ENCODE assay signal across 3 cellular contexts in genomic region chr18:9766076-9766481, GRCh38.
TF ChIP-seq lines count a peak whose summit lies in the region.

No MANE protein-coding gene starts in this region.

TF ChIP-seq in GM23338, 12 proteins besides CTCF, POLR2A, EP300 and RAD21:
- no peak for TF ChIP-seq EZH2 (IDR thresholded peaks at IDR 0.05; ENCODE audit: low read depth, unreplicated experiment)
- TF ChIP-seq ZNF114 (CRISPR knock-in tag; IDR thresholded peaks at IDR 0.05), result no peak
- TF ChIP-seq NANOG (IDR thresholded peaks at IDR 0.05; ENCODE audit: borderline replicate concordance), result no peak
- TF ChIP-seq ZNF331 (CRISPR knock-in tag; IDR thresholded peaks at IDR 0.05; ENCODE audit: low read depth), result no peak
TF ChIP-seq in GM23338: peak in this region for 0.

TF ChIP-seq in WTC11, 78 proteins besides CTCF, POLR2A, EP300 and RAD21:
- TF ChIP-seq JAZF1 (CRISPR knock-in tag; IDR thresholded peaks at IDR 0.05) (no peak), PRDM15 (CRISPR knock-in tag; IDR thresholded peaks at IDR 0.05) (peak; percentile 81)

TF ChIP-seq in HepG2, 621 proteins besides CTCF, POLR2A, EP300 and RAD21:
- TF ChIP-seq KDM5B (CRISPR knock-in tag; IDR thresholded peaks at IDR 0.05; ENCODE audit: borderline replicate concordance), result no peak
- TF ChIP-seq PRDM15 (CRISPR knock-in tag; IDR thresholded peaks at IDR 0.05), result peak; percentile 60; the same call in 1 of the 2 replicates
- no peak for TF ChIP-seq ZNF18 (CRISPR knock-in tag; IDR thresholded peaks at IDR 0.05; ENCODE audit: insufficient replicate concordance)
- no peak for TF ChIP-seq PHF5A (CRISPR knock-in tag; IDR thresholded peaks at IDR 0.05; ENCODE audit: low read depth, unreplicated experiment)
- TF ChIP-seq ZFYVE20 (CRISPR knock-in tag; IDR thresholded peaks at IDR 0.05; ENCODE audit: borderline replicate concordance, low read depth), result no peak
- TF ChIP-seq ZNF672 (CRISPR knock-in tag; IDR thresholded peaks at IDR 0.05), result no peak
- TF ChIP-seq ELF3 (CRISPR knock-in tag; IDR thresholded peaks at IDR 0.05), result no peak
